In the genomic region with DNA sequence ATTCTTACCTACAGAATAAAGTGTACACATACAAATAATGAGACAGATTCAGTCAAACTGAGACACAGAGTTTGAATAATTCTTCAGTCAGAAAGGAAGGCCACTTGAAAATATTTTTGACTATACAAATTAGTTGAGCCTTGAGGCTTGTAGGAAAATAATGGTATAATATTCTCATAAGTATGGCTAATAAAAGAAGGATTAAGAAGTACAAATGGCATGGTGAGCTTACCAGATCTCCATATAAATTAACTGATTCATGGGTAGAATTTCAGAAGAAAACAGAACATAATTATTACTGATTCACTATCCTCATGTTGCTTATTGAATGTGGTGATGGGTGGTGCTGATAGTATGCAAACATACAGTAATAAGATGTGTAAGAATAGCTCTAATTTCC, we compare ENCODE assay signal across 35 cellular contexts.
"Had no signal": no experiment of that assay in that cellular context is flagged by ENCODE, and none has a peak within 500 bp of the region (broad histone marks: within the 10 kb centered on the region; RNA-seq: fewer than 3 reads in every experiment).

No MANE protein-coding gene starts in this region.

- DNase-seq: Karpas-422, Kasumi-1, MG63, MM.1S, MV-4-11, NCI-H1092, NCI-H1092 treated with DMSO at 0.1 percent for 48 hours, NCI-H1105, NCI-H1105 treated with DMSO at 0.1 percent for 48 hours, NCI-H1417, NCI-H1417 treated with DMSO at 0.1 percent for 48 hours, NCI-H1436, NCI-H1436 treated with DMSO at 0.1 percent for 48 hours, NCI-H146, NCI-H1694, NCI-H1694 treated with DMSO at 0.1 percent for 48 hours, NCI-H187, NCI-H187 treated with DMSO at 0.1 percent for 48 hours, NCI-H1930, NCI-H2029, NCI-H2029 treated with DMSO at 0.1 percent for 48 hours, NCI-H2081, NCI-H2081 treated with DMSO at 0.1 percent for 48 hours, NCI-H2107, NCI-H2171, NCI-H2171 treated with DMSO at 0.1 percent for 48 hours, NCI-H2227 treated with DMSO at 0.1 percent for 48 hours, NCI-H226, NCI-H345, NCI-H446, NCI-H446 treated with DMSO at 0.1 percent for 48 hours, NCI-H510A, NCI-H510A treated with DMSO at 0.1 percent for 48 hours, NCI-H524 had no signal

- H3K9ac ChIP-seq: KMS-11 had no signal

- H3K27ac ChIP-seq: KMS-11 had no signal

- H3K9me3 ChIP-seq: MG63 had no signal

- H3K27me3 ChIP-seq: MG63 had no signal

- H3K4me3 ChIP-seq: MG63 had no signal

- H3K36me3 ChIP-seq: MG63 had no signal

- H3K4me2 ChIP-seq: KMS-11 had no signal
